8 cellular contexts compared by ENCODE assay signal in the genomic region with DNA sequence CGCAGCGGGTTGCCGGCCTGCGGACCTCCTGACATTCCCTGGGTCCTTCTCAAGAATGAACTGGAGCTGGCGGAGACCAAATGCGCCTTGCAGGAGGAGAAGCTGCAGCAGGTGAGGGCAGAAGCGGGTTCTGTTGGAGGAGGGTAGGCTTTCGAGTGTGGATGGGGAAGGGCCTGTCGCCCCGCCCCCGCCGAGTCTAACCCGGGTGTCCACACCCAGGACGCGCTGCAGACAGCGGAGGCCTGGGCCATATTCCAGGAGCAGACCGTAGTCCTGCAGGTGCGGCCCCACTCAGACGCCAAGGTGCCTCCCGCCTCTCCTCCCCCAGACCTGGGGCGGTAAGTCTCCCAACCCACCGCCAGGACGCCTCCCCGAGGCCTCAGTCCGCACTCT.
A peak's percentile ranks its signal among the peaks of the same experiment; 100 is the strongest.
DNase-seq lines count a peak whose midpoint lies in the region; ATAC-seq and TF ChIP-seq lines count a peak whose summit lies in the region.
"Not testable (repeated sequence)": the region's sequence is repeated elsewhere in the genome, so short reads cannot be mapped to it uniquely, and the experiment has no call there.

No MANE protein-coding gene starts in this region.

- H2AK5ac ChIP-seq in IMR-90 (ENCODE audit: low read depth, low read length) = not testable (repeated sequence)

- TF ChIP-seq CTCF in CD4-positive, alpha-beta T cell (IDR thresholded peaks at IDR 0.05); IMR-90 (conservative IDR thresholded peaks at IDR 0.05; ENCODE audit: low read depth, low read length); right lobe of liver (IDR thresholded peaks at IDR 0.05): not testable (repeated sequence)

- not testable (repeated sequence) for H2BK120ac ChIP-seq in IMR-90 (ENCODE audit: low read depth, low read length)

- H3K27ac ChIP-seq in CD4-positive, alpha-beta T cell (ENCODE audit: low read depth, low read length); IMR-90 (ENCODE audit: insufficient read depth, low read length); ectodermal cell (ENCODE audit: insufficient read depth, low read depth, low read length, poor library complexity, severe bottlenecking); right lobe of liver: not testable (repeated sequence)

- H4K91ac ChIP-seq in IMR-90 (ENCODE audit: insufficient read depth, low read depth, low read length) = not testable (repeated sequence)

- peaks cover 15% of the 10 kb centered on the region for H3K4me1 Mint-ChIP-seq in CD4-positive, alpha-beta T cell (ENCODE audit: low read depth)
- peaks cover 12% of the 10 kb centered on the region for H3K4me1 Mint-ChIP-seq in activated CD8-positive, alpha-beta memory T cell treated with anti-CD3 and anti-CD28 coated beads, Interleukin-2, amount 10 ng/mL, durations not matched to agents 7 days and 5 days

- peak overlapping the region; percentile 17; the same call in 1 of the 2 replicates for H3K4me3 ChIP-seq in IMR-90 (ENCODE audit: insufficient read depth, low read depth, low read length)
- peak overlapping the region; percentile 10 for H3K4me3 ChIP-seq in ectodermal cell (ENCODE audit: insufficient read depth, low read depth, low read length)
- peak overlapping the region; percentile 51 to 57 (median 51) for H3K4me3 ChIP-seq in right lobe of liver

- 0 out of 2 replicates have a peak overlapping the region, but pooled peaks have one; percentile 36 for H3K4me2 ChIP-seq in IMR-90 (ENCODE audit: low read depth, low read length)

- not testable (repeated sequence) for H3K9me3 Mint-ChIP-seq in CD4-positive, alpha-beta T cell; activated CD8-positive, alpha-beta memory T cell treated with anti-CD3 and anti-CD28 coated beads, Interleukin-2, amount 10 ng/mL, durations not matched to agents 7 days and 5 days (ENCODE audit: low read depth)

- TF ChIP-seq RAD21 in IMR-90 (IDR thresholded peaks at IDR 0.05; ENCODE audit: low read length) = not testable (repeated sequence)

- dilution Hi-C loops in IMR-90 (cut with HindIII; ENCODE audit: low sequenced_read_pairs, unreplicated experiment) = not testable (repeated sequence)

- H3K27me3 ChIP-seq in CD4-positive, alpha-beta T cell (ENCODE audit: control insufficient read depth, insufficient read depth, low read length); IMR-90 (ENCODE audit: control insufficient read depth, insufficient read depth, low read length); right lobe of liver: not testable (repeated sequence)
- H3K27me3 ChIP-seq in ectodermal cell (ENCODE audit: control insufficient read depth, insufficient read depth, low read length, poor library complexity, severe bottlenecking) = peaks cover 22% of the 10 kb centered on the region

- DNase-seq in CD4-positive, alpha-beta T cell; IMR-90; activated CD8-positive, alpha-beta memory T cell treated with anti-CD3 and anti-CD28 coated beads, Interleukin-2, amount 10 ng/mL, durations not matched to agents 7 days and 5 days: not testable (repeated sequence)
- peak in 1 of 3 donors; percentile 74 for DNase-seq in right lobe of liver
- peak; percentile 68 for DNase-seq in stimulated activated CD4-positive, alpha-beta T cell treated with anti-CD3 and anti-CD28 coated beads, Interleukin-4, amount 100 ng/mL, for 1 hour

- no CpG with 5 or more reads among the region's 25 CpGs for WGBS in IMR-90 (ENCODE audit: extremely low coverage in 2 of 2, insufficient read length in 1 of 2), 2 experiments
- 0% methylated on average over 2 to 7 of the region's 25 CpGs for WGBS in ectodermal cell, 2 experiments
- WGBS in right lobe of liver (ENCODE audit: insufficient coverage, low coverage, low lambda C conversion rate, missing lambda C conversion rate) = no CpG with 5 or more reads among the region's 25 CpGs

- not testable (repeated sequence) for H2AK9ac ChIP-seq in IMR-90 (replicated peaks; ENCODE audit: low read depth, low read length, poor library complexity)

- not testable (repeated sequence) for H2BK5ac ChIP-seq in IMR-90 (ENCODE audit: low read depth, low read length, poor library complexity, severe bottlenecking)

- not testable (repeated sequence) for BruUV-seq in IMR-90 (replicated peaks; lab: Mats Ljungman, UMichigan)

- H3K79me1 ChIP-seq in IMR-90 (ENCODE audit: low read depth in 1 of 2, low read length in 2 of 2) = not testable (repeated sequence)

- not testable (repeated sequence) for H4K8ac ChIP-seq in IMR-90 (ENCODE audit: low read depth in 2 of 2, low read length in 2 of 2)

- not testable (repeated sequence) for H3K56ac ChIP-seq in IMR-90 (ENCODE audit: extremely low read depth, insufficient read depth, low read length)

- not testable (repeated sequence) for H3K18ac ChIP-seq in IMR-90 (ENCODE audit: low read depth, low read length)

- POLR2A ChIA-PET in CD4-positive, alpha-beta T cell (lab: Charles Lee) = interaction anchor here (0.6 to 3.0 kb wide), 14 partner anchors 12 to 404 kb away, joined by 3 to 26 read pairs (median 4); a partner anchor contains a TSS
- POLR2A ChIA-PET in IMR-90 (lab: Charles Lee; ENCODE audit: unreplicated experiment) = not testable (repeated sequence)

- H3K36me3 ChIP-seq in IMR-90 (ENCODE audit: control insufficient read depth, insufficient read depth, low read length); ectodermal cell (ENCODE audit: control insufficient read depth, insufficient read depth, low read length); right lobe of liver: not testable (repeated sequence)

- H4K20me1 ChIP-seq in IMR-90 (ENCODE audit: insufficient read depth, low read length) = not testable (repeated sequence)

- H3K9ac ChIP-seq in IMR-90 (ENCODE audit: low read depth, low read length) = not testable (repeated sequence)

- H3K23ac ChIP-seq in IMR-90 (ENCODE audit: low read depth, low read length) = not testable (repeated sequence)

- peak overlapping the region; percentile 94 for H3K4me3 Mint-ChIP-seq in CD4-positive, alpha-beta T cell
- H3K4me3 Mint-ChIP-seq in activated CD8-positive, alpha-beta memory T cell treated with anti-CD3 and anti-CD28 coated beads, Interleukin-2, amount 10 ng/mL, durations not matched to agents 7 days and 5 days = peak overlapping the region; percentile 95

- CTCF ChIA-PET in CD4-positive, alpha-beta T cell (lab: Charles Lee); IMR-90 (lab: Yijun Ruan, JAX): not testable (repeated sequence)
- CTCF ChIA-PET in activated CD8-positive, alpha-beta memory T cell treated with anti-CD3 and anti-CD28 coated beads, Interleukin-2, amount 10 ng/mL, durations not matched to agents 7 days and 5 days (lab: Charles Lee) = interaction anchor here (0.7 kb wide), 1 partner anchor 139 kb away, joined by 3 read pairs; no protein-coding TSS in a partner anchor

- not testable (repeated sequence) for H3K27me3 Mint-ChIP-seq in CD4-positive, alpha-beta T cell
- H3K27me3 Mint-ChIP-seq in activated CD8-positive, alpha-beta memory T cell treated with anti-CD3 and anti-CD28 coated beads, Interleukin-2, amount 10 ng/mL, durations not matched to agents 7 days and 5 days = peaks cover 14% of the 10 kb centered on the region

- not testable (repeated sequence) for H2BK15ac ChIP-seq in IMR-90 (ENCODE audit: low read depth, low read length)

- not testable (repeated sequence) for H3K4ac ChIP-seq in IMR-90 (ENCODE audit: low read depth, low read length)

- peaks cover 14% of the 10 kb centered on the region for H3K36me3 Mint-ChIP-seq in CD4-positive, alpha-beta T cell (ENCODE audit: low read depth)
- H3K36me3 Mint-ChIP-seq in activated CD8-positive, alpha-beta memory T cell treated with anti-CD3 and anti-CD28 coated beads, Interleukin-2, amount 10 ng/mL, durations not matched to agents 7 days and 5 days = not testable (repeated sequence)

- H2AFZ ChIP-seq in IMR-90 (replicated peaks; ENCODE audit: low read length, poor library complexity) = not testable (repeated sequence)

- intact Hi-C loops in CD4-positive, alpha-beta T cell (cut with DNase I, micrococcal nuclease) = loop anchor here in 1 of 2 experiments (5.0 kb wide), 2 partner anchors 136 to 206 kb away; a partner anchor contains a TSS
- intact Hi-C loops in IMR-90 (cut with micrococcal nuclease); right lobe of liver (cut with DNase I): not testable (repeated sequence)

- H3K27ac Mint-ChIP-seq in CD4-positive, alpha-beta T cell = peak overlapping the region; percentile 97
- H3K27ac Mint-ChIP-seq in activated CD8-positive, alpha-beta memory T cell treated with anti-CD3 and anti-CD28 coated beads, Interleukin-2, amount 10 ng/mL, durations not matched to agents 7 days and 5 days = not testable (repeated sequence)

- not testable (repeated sequence) for H3K9me3 ChIP-seq in CD4-positive, alpha-beta T cell (ENCODE audit: control insufficient read depth, low read length); IMR-90 (ENCODE audit: control insufficient read depth, insufficient read depth, low read length); ectodermal cell (ENCODE audit: control insufficient read depth, low read length); right lobe of liver

- H2BK20ac ChIP-seq in IMR-90 (ENCODE audit: low read depth, low read length) = not testable (repeated sequence)

- H4K5ac ChIP-seq in IMR-90 (ENCODE audit: low read depth, low read length) = not testable (repeated sequence)

- ATAC-seq in CD4-positive, alpha-beta T cell (ENCODE audit: poor library complexity) = peak; percentile 14
- ATAC-seq in GM19467 (IDR thresholded peaks at IDR 0.05; ENCODE audit: unreplicated experiment) (peak; percentile 23), HG02884 (IDR thresholded peaks at IDR 0.05; ENCODE audit: unreplicated experiment) (peak; percentile 34), IMR-90 (ENCODE audit: low read depth) (peak; percentile 40), right lobe of liver (peak; percentile 44 to 63 (median 56))
- ATAC-seq in activated CD8-positive, alpha-beta memory T cell treated with anti-CD3 and anti-CD28 coated beads, Interleukin-2, amount 10 ng/mL, durations not matched to agents 7 days and 5 days = peak; percentile 37

- H3K9me1 ChIP-seq in IMR-90 (ENCODE audit: insufficient read depth, low read length) = not testable (repeated sequence)

- H3K4me1 ChIP-seq in IMR-90 (ENCODE audit: control insufficient read depth, insufficient read depth, low read length); ectodermal cell (ENCODE audit: control insufficient read depth, insufficient read depth, low read length); right lobe of liver: not testable (repeated sequence)

- not testable (repeated sequence) for H3K14ac ChIP-seq in IMR-90 (replicated peaks; ENCODE audit: low read depth, low read length)

- in situ Hi-C loops in IMR-90 (cut with MboI; ENCODE audit: low sequenced_read_pairs) = not testable (repeated sequence)

- not testable (repeated sequence) for TF ChIP-seq POLR2A in IMR-90 (IDR thresholded peaks at IDR 0.05; ENCODE audit: low read depth, low read length); right lobe of liver (IDR thresholded peaks at IDR 0.05)
